ENCODE assay signal across 27 cellular contexts in the genomic region with DNA sequence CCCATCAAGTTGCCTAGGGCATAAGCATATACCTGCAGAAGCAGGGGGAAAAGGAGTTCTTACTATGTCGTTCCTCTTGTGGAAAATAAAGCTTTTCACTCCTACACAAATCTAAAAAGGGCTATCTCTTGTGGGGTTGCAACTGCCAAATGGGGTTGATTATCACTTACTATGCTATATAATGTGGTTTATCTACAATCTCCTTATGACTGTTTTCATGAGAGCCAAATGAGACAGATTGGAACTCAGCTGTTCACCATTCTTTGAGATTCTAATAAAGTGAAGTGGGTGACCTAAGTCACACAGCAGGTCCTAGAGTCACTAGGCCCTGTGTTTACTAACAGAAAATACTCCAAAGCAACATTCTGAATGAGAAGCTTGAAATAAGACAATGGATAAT.
"Had no signal": no experiment of that assay in that cellular context is flagged by ENCODE, and none has a peak within 500 bp of the region (broad histone marks: within the 10 kb centered on the region; RNA-seq: fewer than 3 reads in every experiment).

No MANE protein-coding gene starts in this region.

- H3K9ac ChIP-seq: parathyroid adenoma had no signal

- H3K9me3 ChIP-seq: gastroesophageal sphincter, right atrium auricular region, thoracic aorta had no signal

- H3K27ac Mint-ChIP-seq: activated CD4-positive, alpha-beta memory T cell treated with anti-CD3 and anti-CD28 coated beads for 36 hours; activated T-cell treated with anti-CD3 and anti-CD28 coated beads, Interleukin-2, amount 50 U/mL, for 24 hours; naive B cell had no signal

- ATAC-seq: gastroesophageal sphincter, left colon, psoas muscle had no signal

- H3K4me1 Mint-ChIP-seq: naive B cell had no signal

- H3K27me3 Mint-ChIP-seq: activated CD4-positive, alpha-beta memory T cell treated with anti-CD3 and anti-CD28 coated beads for 36 hours; activated T-cell treated with anti-CD3 and anti-CD28 coated beads, Interleukin-2, amount 50 U/mL, for 24 hours; naive B cell had no signal

- H3K36me3 ChIP-seq: brain microvascular endothelial cell, gastroesophageal sphincter, right atrium auricular region, thoracic aorta had no signal

- H3K9me3 Mint-ChIP-seq: activated T-cell treated with anti-CD3 and anti-CD28 coated beads, Interleukin-2, amount 50 U/mL, for 24 hours had no signal

- H3K4me3 ChIP-seq: gastroesophageal sphincter, hepatocyte, psoas muscle, right atrium auricular region, smooth muscle cell, thoracic aorta had no signal

- H3K27ac ChIP-seq: brain microvascular endothelial cell, gastroesophageal sphincter, hepatocyte, parathyroid adenoma, psoas muscle, right atrium auricular region, thoracic aorta had no signal

- H2AFZ ChIP-seq: hepatocyte, parathyroid adenoma had no signal

- H3K79me2 ChIP-seq: hepatocyte, parathyroid adenoma had no signal

- H3K36me3 Mint-ChIP-seq: naive B cell had no signal

- H3K4me1 ChIP-seq: gastroesophageal sphincter, parathyroid adenoma, psoas muscle, right atrium auricular region had no signal

- H3K4me2 ChIP-seq: hepatocyte, smooth muscle cell had no signal

- H3K4me3 Mint-ChIP-seq: activated CD4-positive, alpha-beta memory T cell treated with anti-CD3 and anti-CD28 coated beads for 36 hours; activated T-cell treated with anti-CD3 and anti-CD28 coated beads, Interleukin-2, amount 50 U/mL, for 24 hours; naive B cell had no signal

- DNase-seq: activated CD4-positive, alpha-beta memory T cell treated with anti-CD3 and anti-CD28 coated beads for 36 hours; activated CD4-positive, alpha-beta T cell treated with anti-CD3 and anti-CD28 coated beads for 48 hours; activated CD8-positive, alpha-beta memory T cell treated with anti-CD3 and anti-CD28 coated beads, Interleukin-2, amount 50 U/mL, for 4 hours; activated gamma-delta T cell treated with Interleukin-2 at 50 U/mL for 16 hours; activated naive CD4-positive, alpha-beta T cell treated with anti-CD3 and anti-CD28 coated beads, Interleukin-2, amount 50 U/mL, for 16 hours; activated T-cell treated with anti-CD3 and anti-CD28 coated beads, Interleukin-2, amount 50 U/mL, for 24 hours; amniotic stem cell; brain microvascular endothelial cell; caudate nucleus; islet precursor cell; left colon; mammary epithelial cell; naive B cell; nucleus accumbens; psoas muscle; stimulated activated CD4-positive, alpha-beta T cell treated with anti-CD3 and anti-CD28 coated beads, Interleukin-1b, Interleukin-23, amount 100 ng/mL, for 48 hours; stimulated activated naive CD4-positive, alpha-beta T cell treated with Interleukin-2 at 50 U/mL for 16 hours; trophoblast cell had no signal

- H3K27me3 ChIP-seq: brain microvascular endothelial cell, gastroesophageal sphincter, hepatocyte, right atrium auricular region had no signal

- FAIRE-seq: astrocyte, endothelial cell of umbilical vein, urothelium cell line had no signal
